In the genomic region with DNA sequence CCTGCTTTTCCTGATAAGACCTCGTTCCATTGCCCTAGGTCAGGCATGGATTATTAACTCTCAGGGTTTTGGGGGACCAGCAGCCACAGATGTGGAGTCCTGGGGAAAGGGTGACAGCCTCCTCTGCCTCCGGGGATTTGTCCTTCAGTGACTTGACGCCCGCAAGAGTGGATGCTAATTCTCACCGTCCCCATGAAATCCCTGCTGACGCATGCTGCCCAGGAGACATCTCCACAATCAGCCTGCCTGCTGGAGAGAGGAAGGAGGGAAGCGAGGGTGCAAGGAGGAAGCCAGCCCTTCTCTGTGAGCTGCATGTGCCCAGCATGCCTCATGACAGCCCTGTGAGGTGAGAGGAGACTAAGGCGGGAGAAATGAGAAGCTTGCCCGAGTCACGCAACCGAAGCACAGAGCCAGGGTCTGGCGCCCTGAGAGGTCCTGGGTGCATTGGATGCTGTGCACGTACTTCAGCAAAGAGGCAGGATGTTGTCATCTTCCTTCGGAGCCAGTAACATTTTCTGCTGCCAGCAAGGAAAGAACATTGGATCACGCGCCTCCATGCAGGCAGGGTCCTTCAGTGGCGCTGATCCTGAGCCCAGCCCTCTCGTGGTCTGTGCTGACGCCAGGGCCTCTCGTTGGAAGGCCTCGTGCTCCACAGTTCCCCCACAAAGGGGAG, we compare ENCODE assay signal across 1 cellular context.
TF ChIP-seq lines count a peak whose summit lies in the region.

No MANE protein-coding gene starts in this region.

TF ChIP-seq in WTC11, 78 proteins besides CTCF, POLR2A, EP300 and RAD21 (continued from another document):
- TF ChIP-seq, protein P1, sequence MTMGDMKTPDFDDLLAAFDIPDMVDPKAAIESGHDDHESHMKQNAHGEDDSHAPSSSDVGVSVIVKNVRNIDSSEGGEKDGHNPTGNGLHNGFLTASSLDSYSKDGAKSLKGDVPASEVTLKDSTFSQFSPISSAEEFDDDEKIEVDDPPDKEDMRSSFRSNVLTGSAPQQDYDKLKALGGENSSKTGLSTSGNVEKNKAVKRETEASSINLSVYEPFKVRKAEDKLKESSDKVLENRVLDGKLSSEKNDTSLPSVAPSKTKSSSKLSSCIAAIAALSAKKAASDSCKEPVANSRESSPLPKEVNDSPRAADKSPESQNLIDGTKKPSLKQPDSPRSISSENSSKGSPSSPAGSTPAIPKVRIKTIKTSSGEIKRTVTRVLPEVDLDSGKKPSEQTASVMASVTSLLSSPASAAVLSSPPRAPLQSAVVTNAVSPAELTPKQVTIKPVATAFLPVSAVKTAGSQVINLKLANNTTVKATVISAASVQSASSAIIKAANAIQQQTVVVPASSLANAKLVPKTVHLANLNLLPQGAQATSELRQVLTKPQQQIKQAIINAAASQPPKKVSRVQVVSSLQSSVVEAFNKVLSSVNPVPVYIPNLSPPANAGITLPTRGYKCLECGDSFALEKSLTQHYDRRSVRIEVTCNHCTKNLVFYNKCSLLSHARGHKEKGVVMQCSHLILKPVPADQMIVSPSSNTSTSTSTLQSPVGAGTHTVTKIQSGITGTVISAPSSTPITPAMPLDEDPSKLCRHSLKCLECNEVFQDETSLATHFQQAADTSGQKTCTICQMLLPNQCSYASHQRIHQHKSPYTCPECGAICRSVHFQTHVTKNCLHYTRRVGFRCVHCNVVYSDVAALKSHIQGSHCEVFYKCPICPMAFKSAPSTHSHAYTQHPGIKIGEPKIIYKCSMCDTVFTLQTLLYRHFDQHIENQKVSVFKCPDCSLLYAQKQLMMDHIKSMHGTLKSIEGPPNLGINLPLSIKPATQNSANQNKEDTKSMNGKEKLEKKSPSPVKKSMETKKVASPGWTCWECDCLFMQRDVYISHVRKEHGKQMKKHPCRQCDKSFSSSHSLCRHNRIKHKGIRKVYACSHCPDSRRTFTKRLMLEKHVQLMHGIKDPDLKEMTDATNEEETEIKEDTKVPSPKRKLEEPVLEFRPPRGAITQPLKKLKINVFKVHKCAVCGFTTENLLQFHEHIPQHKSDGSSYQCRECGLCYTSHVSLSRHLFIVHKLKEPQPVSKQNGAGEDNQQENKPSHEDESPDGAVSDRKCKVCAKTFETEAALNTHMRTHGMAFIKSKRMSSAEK (CRISPR knock-in tag; IDR thresholded peaks at IDR 0.05; ENCODE audit: borderline replicate concordance): no peak
- TF ChIP-seq ZNF396 (CRISPR knock-in tag; IDR thresholded peaks at IDR 0.05; ENCODE audit: borderline replicate concordance) (no peak), NR1H2 (CRISPR knock-in tag; IDR thresholded peaks at IDR 0.05) (no peak), IRF2 (CRISPR knock-in tag; IDR thresholded peaks at IDR 0.05; ENCODE audit: borderline replicate concordance, low read depth) (no peak)
- TF ChIP-seq, protein P2, sequence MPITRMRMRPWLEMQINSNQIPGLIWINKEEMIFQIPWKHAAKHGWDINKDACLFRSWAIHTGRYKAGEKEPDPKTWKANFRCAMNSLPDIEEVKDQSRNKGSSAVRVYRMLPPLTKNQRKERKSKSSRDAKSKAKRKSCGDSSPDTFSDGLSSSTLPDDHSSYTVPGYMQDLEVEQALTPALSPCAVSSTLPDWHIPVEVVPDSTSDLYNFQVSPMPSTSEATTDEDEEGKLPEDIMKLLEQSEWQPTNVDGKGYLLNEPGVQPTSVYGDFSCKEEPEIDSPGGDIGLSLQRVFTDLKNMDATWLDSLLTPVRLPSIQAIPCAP (CRISPR knock-in tag; IDR thresholded peaks at IDR 0.05): no peak
